In genomic region chr4:54669831-54670230, GRCh38 we compare ENCODE assay signal across 22 cellular contexts. TPM values are rescaled to one million over a fixed set of nuclear protein-coding genes. Genes with fewer than 3 reads are reported as not detected.
DNase-seq lines count a peak whose midpoint lies in the region; ATAC-seq, FAIRE-seq and TF ChIP-seq lines count a peak whose summit lies in the region.
"Had no signal": no experiment of that assay in that cellular context is flagged by ENCODE, and none has a peak within 500 bp of the region (broad histone marks: within the 10 kb centered on the region; RNA-seq: fewer than 3 reads in every experiment).

No MANE protein-coding gene starts in this region.

- no peak overlapping the region for H2AFZ ChIP-seq in HepG2 (ENCODE audit: low read length)

- no peak overlapping the region for H3K27ac ChIP-seq in HepG2 (ENCODE audit: extremely low read length, insufficient read depth, low read length)
- no peak overlapping the region for H3K27ac ChIP-seq in right lobe of liver
- H3K27ac ChIP-seq in A673 (ENCODE audit: low read depth, low read length, poor library complexity, severe bottlenecking) = no peak overlapping the region
- H3K27ac ChIP-seq: BLaER1 treated with 17β-estradiol and CSF1 and Interleukin-3, amounts not matched to agents 10 nM and 100 nM; HL-60 had no signal

- TF ChIP-seq CTCF in HepG2 (CRISPR knock-in tag; IDR thresholded peaks at IDR 0.05) = no peak
- no peak for TF ChIP-seq CTCF in right lobe of liver (IDR thresholded peaks at IDR 0.05)
- peak; percentile 14 for TF ChIP-seq CTCF in astrocyte of the cerebellum (IDR thresholded peaks at IDR 0.05; ENCODE audit: low read depth, low read length, missing control alignments)
- no peak for TF ChIP-seq CTCF in A673 (conservative IDR thresholded peaks at IDR 0.05; ENCODE audit: low read depth, low read length)

- H3K27me3 ChIP-seq in HepG2 (ENCODE audit: control insufficient read depth in 1 of 2, insufficient read depth in 2 of 2, low read length in 2 of 2) = peaks cover 0 to 8% of the 10 kb centered on the region in 2 experiments; a peak in 1 of 5 replicates
- H3K27me3 ChIP-seq in right lobe of liver = no peaks in the 10 kb centered on the region
- H3K27me3 ChIP-seq in A673 (replicated peaks; ENCODE audit: insufficient read depth, low read depth, low read length, poor library complexity) = no peaks in the 10 kb centered on the region
- H3K27me3 ChIP-seq: BLaER1 treated with 17β-estradiol and CSF1 and Interleukin-3, amounts not matched to agents 10 nM and 100 nM had no signal

- no peak for FAIRE-seq in HepG2 (lab: Jason Lieb, UNC)
- FAIRE-seq: A204.1, GM12891, GM18507, HTR-8/SVneo had no signal

- ATAC-seq in HepG2 (peak; percentile 57), right lobe of liver (no peak), GM19395 (IDR thresholded peaks at IDR 0.05; ENCODE audit: unreplicated experiment) (no peak)

- 63% methylated on average over 1 of the region's 1 CpG for WGBS in HepG2 (ENCODE audit: low lambda C conversion rate)
- WGBS in right lobe of liver (ENCODE audit: insufficient coverage, low coverage, low lambda C conversion rate, missing lambda C conversion rate) = 100% methylated on average over 1 of the region's 1 CpG

- TF ChIP-seq POLR2A in HepG2 (IDR thresholded peaks at IDR 0.05; ENCODE audit: insufficient read depth in 1 of 2, low read depth in 2 of 2, low read length in 2 of 2) (no peak), right lobe of liver (IDR thresholded peaks at IDR 0.05) (no peak)

- H3K4me3 ChIP-seq in HepG2 (replicated peaks in 1 of 3; ENCODE audit: insufficient read depth in 1 of 3, low read depth in 2 of 3, low read length in 3 of 3) (no peak overlapping the region), right lobe of liver (no peak overlapping the region), astrocyte of the cerebellum (ENCODE audit: low read depth, low read length) (no peak overlapping the region), A673 (ENCODE audit: low read depth, low read length, poor library complexity, severe bottlenecking) (no peak overlapping the region)
- H3K4me3 ChIP-seq: BLaER1 treated with 17β-estradiol and CSF1 and Interleukin-3, amounts not matched to agents 10 nM and 100 nM; HAP-1 had no signal

- no peak overlapping the region for H3K9ac ChIP-seq in HepG2 (ENCODE audit: insufficient read depth, low read depth, low read length)
- H3K9ac ChIP-seq: BLaER1 treated with 17β-estradiol and CSF1 and Interleukin-3, amounts not matched to agents 10 nM and 100 nM had no signal

- H3K79me2 ChIP-seq in HepG2 (ENCODE audit: insufficient read depth, low read length) = no peaks in the 10 kb centered on the region

- intact Hi-C loops in HepG2 (cut with micrococcal nuclease; ENCODE audit: unreplicated experiment) (no loop called here), right lobe of liver (cut with DNase I) (no loop called here), A673 (cut with micrococcal nuclease; ENCODE audit: unreplicated experiment) (no loop called here)

- no peak for DNase-seq in HepG2 (ENCODE audit: low spot score)
- no peak for DNase-seq in right lobe of liver
- no peak for DNase-seq in astrocyte of the cerebellum (ENCODE audit: low read depth)
- DNase-seq in iPS-NIHi11 (ENCODE audit: low spot score) = peak; percentile 27
- no peak for DNase-seq in T-helper 2 cell
- DNase-seq in A673 (ENCODE audit: low spot score) = no peak
- DNase-seq in stimulated activated CD4-positive, alpha-beta T cell treated with anti-CD3 and anti-CD28 coated beads, Interleukin-2, amount 100 ng/mL, for 48 hours = no peak
- DNase-seq: CD8-positive, alpha-beta memory T cell; DMS 273 treated with DMSO at 0.1 percent for 48 hours; GF-D8; NCI-H1436; NCI-H345; NCI-H526; SHP77 had no signal

- CTCF ChIA-PET in HepG2 (lab: Yijun Ruan, JAX; ENCODE audit: low intra/inter-chr PET ratio, low total read pairs) (no interaction called here), A673 (lab: Charles Lee) (no interaction called here)

- H3K36me3 ChIP-seq in HepG2 (replicated peaks in 1 of 2; ENCODE audit: control insufficient read depth in 1 of 2, insufficient read depth in 2 of 2, low read length in 2 of 2) (no peaks in the 10 kb centered on the region), right lobe of liver (no peaks in the 10 kb centered on the region), A673 (ENCODE audit: insufficient read depth, low read length, poor library complexity, severe bottlenecking) (no peaks in the 10 kb centered on the region)
- H3K36me3 ChIP-seq: BLaER1 treated with 17β-estradiol and CSF1 and Interleukin-3, amounts not matched to agents 10 nM and 100 nM; HAP-1 had no signal

- H3K9me3 ChIP-seq in HepG2 (ENCODE audit: low read length) = no peaks in the 10 kb centered on the region
- no peaks in the 10 kb centered on the region for H3K9me3 ChIP-seq in right lobe of liver
- no peaks in the 10 kb centered on the region for H3K9me3 ChIP-seq in A673 (ENCODE audit: low read depth, low read length, poor library complexity, severe bottlenecking)
- H3K9me3 ChIP-seq: BLaER1 treated with 17β-estradiol and CSF1 and Interleukin-3, amounts not matched to agents 10 nM and 100 nM; HAP-1 had no signal

- H4K20me1 ChIP-seq in HepG2 (ENCODE audit: insufficient read depth, low read length) = no peaks in the 10 kb centered on the region
- H4K20me1 ChIP-seq: BLaER1 treated with 17β-estradiol and CSF1 and Interleukin-3, amounts not matched to agents 10 nM and 100 nM had no signal

- in situ Hi-C loops in HepG2 (cut with HindIII; ENCODE audit: extremely low pct_ligation_motif_present, low pct_unique_long_range_greater_than_20kb) (no loop called here), astrocyte of the cerebellum (cut with HindIII; ENCODE audit: low sequenced_read_pairs) (no loop called here)

- H3K4me1 ChIP-seq in HepG2 (ENCODE audit: insufficient read depth, low read length) (no peaks in the 10 kb centered on the region), right lobe of liver (no peaks in the 10 kb centered on the region), A673 (ENCODE audit: insufficient read depth, low read length, poor library complexity, severe bottlenecking) (peaks cover 9% of the 10 kb centered on the region)

- no peak for TF ChIP-seq RAD21 in HepG2 (CRISPR knock-in tag; IDR thresholded peaks at IDR 0.05)

- no TSS peak for BruUV-seq in HepG2 (replicated peaks; lab: Mats Ljungman, UMichigan)
- no TSS peak for BruUV-seq in A673 (replicated peaks; lab: Mats Ljungman, UMichigan)

- POLR2A ChIA-PET in HepG2 (lab: Yijun Ruan, JAX) = no interaction called here
- POLR2A ChIA-PET in A673 (lab: Charles Lee; ENCODE audit: low non-redundant PET) = no interaction called here

- TF ChIP-seq EP300 in HepG2 (IDR thresholded peaks at IDR 0.05; ENCODE audit: low read depth in 2 of 2, low read length in 2 of 2) = no peak
- TF ChIP-seq EP300 in HepG2 (CRISPR knock-in tag; IDR thresholded peaks at IDR 0.05; ENCODE audit: borderline replicate concordance) = no peak

- H3K4me2 ChIP-seq in HepG2 (ENCODE audit: low read depth, low read length) = no peak overlapping the region

TF ChIP-seq in HepG2, 621 proteins besides CTCF, POLR2A, EP300 and RAD21 (continues in another document):
- TF ChIP-seq SIX1 (CRISPR knock-in tag; IDR thresholded peaks at IDR 0.05; ENCODE audit: borderline replicate concordance) (no peak), ZNF644 (CRISPR knock-in tag; IDR thresholded peaks at IDR 0.05; ENCODE audit: low read depth) (no peak), BATF2 (CRISPR knock-in tag; IDR thresholded peaks at IDR 0.05) (no peak), MYC (CRISPR knock-in tag; IDR thresholded peaks at IDR 0.05; ENCODE audit: borderline replicate concordance) (no peak), ZNF367 (CRISPR knock-in tag; IDR thresholded peaks at IDR 0.05; ENCODE audit: borderline replicate concordance) (no peak), ZNF282 (IDR thresholded peaks at IDR 0.05; ENCODE audit: partially characterized antibody) (no peak), DNMT3B (CRISPR knock-in tag; conservative IDR thresholded peaks at IDR 0.05) (no peak)

RNA-seq across cellular contexts. Expression of gene KIT, which starts 12.1 kb away (rescaled TPM):
- total RNA-seq in HepG2 (2016; rRNA removed; fragmentation: Illumina TruSeq; extraction: Trizol) (not detected in 2 replicates), right lobe of liver (1 to 10 TPM in 2 of 6 experiments, under 1 TPM in 4; 0.19 to 1.6 (median 0.77) TPM), A673 (2021) (9.4 and 9.5 TPM in 2 replicates)
- not detected in 2 replicates for total RNA-seq in HepG2 (2016; cell fraction: cytosol; rRNA removed; fragmentation: Illumina TruSeq; extraction: Trizol; ENCODE audit: low read depth)
- total RNA-seq in HepG2 (2016; cell fraction: insoluble cytoplasmic fraction; rRNA removed; fragmentation: Illumina TruSeq; extraction: Trizol) = not detected in 2 replicates
- not detected in 2 replicates for total RNA-seq in HepG2 (2016; cell fraction: membrane; rRNA removed; fragmentation: Illumina TruSeq; extraction: Trizol)
- not detected in 2 replicates for total RNA-seq in HepG2 (2016; cell fraction: nucleus; rRNA removed; fragmentation: Illumina TruSeq; extraction: Trizol)
- polyA plus RNA-seq in HepG2 (2011; rRNA removed) = not detected in 2 replicates
- polyA plus RNA-seq in HepG2 (2011; cell fraction: cytosol; rRNA removed) = 0.09 TPM in 1 of 2 replicates, not detected in the other
- not detected in 2 replicates for polyA plus RNA-seq in HepG2 (2011; cell fraction: nucleus; rRNA removed)
- polyA plus RNA-seq in HepG2 (2012) = not detected in 2 replicates
- not detected in 2 replicates for polyA plus RNA-seq in HepG2 (2016; cell fraction: cytosol; fragmentation: Illumina TruSeq; extraction: Trizol; ENCODE audit: low read depth)
- polyA plus RNA-seq in HepG2 (2016; cell fraction: insoluble cytoplasmic fraction; fragmentation: Illumina TruSeq; extraction: Trizol; ENCODE audit: low read depth) = not detected in 2 replicates
- polyA plus RNA-seq in HepG2 (2016; cell fraction: membrane; fragmentation: Illumina TruSeq; extraction: Trizol; ENCODE audit: low read depth) = not detected in 2 replicates
- not detected in 2 replicates for polyA plus RNA-seq in HepG2 (2016; cell fraction: nucleus; fragmentation: Illumina TruSeq; extraction: Trizol; ENCODE audit: insufficient read depth, low read depth)
- not detected in 2 replicates for polyA minus RNA-seq in HepG2 (2011; rRNA and poly(A)+ RNA removed; ENCODE audit: low replicate concordance)
- polyA minus RNA-seq in HepG2 (2011; cell fraction: cytosol; rRNA and poly(A)+ RNA removed) = not detected in 2 replicates
- not detected in 2 replicates for polyA minus RNA-seq in HepG2 (2011; cell fraction: nucleus; rRNA and poly(A)+ RNA removed)
